Comparison of ENCODE assay signal across 8 cellular contexts in genomic region chr1:112674986-112675727, GRCh38. TPM values are rescaled to one million over a fixed set of nuclear protein-coding genes. Genes with fewer than 3 reads are reported as not detected.
DNase-seq lines count a peak whose midpoint lies in the region; ATAC-seq and TF ChIP-seq lines count a peak whose summit lies in the region.

No MANE protein-coding gene starts in this region.

- H3K36me3 ChIP-seq in fibroblast of lung (ENCODE audit: control insufficient read depth, insufficient read depth, low read length) (peaks cover 2% of the 10 kb centered on the region), transverse colon (no peaks in the 10 kb centered on the region)

- TF ChIP-seq CTCF in fibroblast of lung (conservative IDR thresholded peaks at IDR 0.05 in 1 of 2, IDR thresholded peaks at IDR 0.05 in 1 of 2; ENCODE audit: low read depth in 1 of 2, low read length in 2 of 2) (peak in 1 of 2 donors; percentile 8), neural crest cell (conservative IDR thresholded peaks at IDR 0.05) (peak; percentile 28), transverse colon (IDR thresholded peaks at IDR 0.05) (no peak)

- H3K4me3 ChIP-seq in fibroblast of lung (replicated peaks in 1 of 4; ENCODE audit: control extremely low read depth in 1 of 4, insufficient read depth in 1 of 4, low read depth in 3 of 4, low read length in 4 of 4): peak overlapping the region; percentile 79 to 89 (median 84)
- H3K4me3 ChIP-seq in transverse colon: peak overlapping the region; percentile 68 to 89 (median 78)

- peak; percentile 21 for ATAC-seq in HG02938 (IDR thresholded peaks at IDR 0.05; ENCODE audit: unreplicated experiment)
- peak; percentile 66 to 70 for ATAC-seq in activated T-cell treated with anti-CD3 and anti-CD28 coated beads, Interleukin-2, amount 50 U/mL, for 4 hours

- H3K27ac Mint-ChIP-seq in neural crest cell (ENCODE audit: unreplicated experiment): peak overlapping the region; percentile 92

- peaks cover 28% of the 10 kb centered on the region for H3K36me3 Mint-ChIP-seq in activated T-cell treated with anti-CD3 and anti-CD28 coated beads, Interleukin-2, amount 50 U/mL, for 4 hours (ENCODE audit: insufficient read depth)
- H3K36me3 Mint-ChIP-seq in neural crest cell (ENCODE audit: low read depth): peaks cover 10% of the 10 kb centered on the region

- no peaks in the 10 kb centered on the region for H3K27me3 Mint-ChIP-seq in activated T-cell treated with anti-CD3 and anti-CD28 coated beads, Interleukin-2, amount 50 U/mL, for 4 hours (ENCODE audit: low read depth)
- H3K27me3 Mint-ChIP-seq in neural crest cell (ENCODE audit: low read depth): no peaks in the 10 kb centered on the region

- TF ChIP-seq EP300 in transverse colon (IDR thresholded peaks at IDR 0.05; ENCODE audit: low read depth): no peak

- H3K4me3 Mint-ChIP-seq in activated T-cell treated with anti-CD3 and anti-CD28 coated beads, Interleukin-2, amount 50 U/mL, for 4 hours: peak overlapping the region; percentile 95
- H3K4me3 Mint-ChIP-seq in neural crest cell: peak overlapping the region; percentile 97

- H3K27ac ChIP-seq in fibroblast of lung (ENCODE audit: insufficient read depth, low read length) (peak overlapping the region; percentile 78), transverse colon (peak overlapping the region; percentile 85 to 94 (median 91))

- H3K9me3 Mint-ChIP-seq in activated T-cell treated with anti-CD3 and anti-CD28 coated beads, Interleukin-2, amount 50 U/mL, for 4 hours: no peaks in the 10 kb centered on the region
- H3K9me3 Mint-ChIP-seq in neural crest cell: no peaks in the 10 kb centered on the region

- DNase-seq in NCI-H1417 (lab: John Stamatoyannopoulos, UW): peak; percentile 53 to 85 (median 84)
- no peak for DNase-seq in NCI-H1417 treated with DMSO at 0.1 percent for 48 hours (lab: John Stamatoyannopoulos, UW)
- DNase-seq in NCI-H510A (lab: John Stamatoyannopoulos, UW): peak; percentile 27
- DNase-seq in activated T-cell treated with anti-CD3 and anti-CD28 coated beads, Interleukin-2, amount 50 U/mL, for 4 hours: peak; percentile 36
- DNase-seq in fibroblast of lung (ENCODE audit: low read depth in 2 of 2): peak in 1 of 2 donors; percentile 21
- peak; percentile 62 for DNase-seq in neural crest cell (ENCODE audit: low read depth, low spot score)
- DNase-seq in transverse colon: peak; percentile 53

- TF ChIP-seq POLR2A in transverse colon (IDR thresholded peaks at IDR 0.05): no peak

- no peaks in the 10 kb centered on the region for H4K20me1 ChIP-seq in fibroblast of lung (ENCODE audit: control insufficient read depth, extremely low read depth, insufficient read depth, low read length)

- H3K9me3 ChIP-seq in fibroblast of lung (ENCODE audit: control insufficient read depth, insufficient read depth, low read depth, low read length) (no peaks in the 10 kb centered on the region), transverse colon (no peaks in the 10 kb centered on the region)

- peak overlapping the region; percentile 91 for H3K4me2 ChIP-seq in fibroblast of lung (ENCODE audit: extremely low read depth, insufficient read depth, low read length)

- intact Hi-C loops in transverse colon (cut with DNase I; ENCODE audit: low total_unique reads): no loop called here

- H3K9ac ChIP-seq in fibroblast of lung (ENCODE audit: insufficient read depth, low read length): peak overlapping the region; percentile 91

- peaks cover 10% of the 10 kb centered on the region for H3K4me1 ChIP-seq in fibroblast of lung (ENCODE audit: control insufficient read depth, extremely low read depth, insufficient read depth, low read length)
- H3K4me1 ChIP-seq in transverse colon: peaks cover 11 to 24% (median 16%) of the 10 kb centered on the region in 4 donors

- peak overlapping the region; percentile 62 for H2AFZ ChIP-seq in fibroblast of lung (ENCODE audit: low read length)

- peaks cover 51% of the 10 kb centered on the region for H3K4me1 Mint-ChIP-seq in activated T-cell treated with anti-CD3 and anti-CD28 coated beads, Interleukin-2, amount 50 U/mL, for 4 hours (ENCODE audit: low read depth)
- peaks cover 35% of the 10 kb centered on the region for H3K4me1 Mint-ChIP-seq in neural crest cell

- H3K27me3 ChIP-seq in fibroblast of lung (ENCODE audit: control insufficient read depth, insufficient read depth, low read length) (no peaks in the 10 kb centered on the region), transverse colon (no peaks in the 10 kb centered on the region)

- in situ Hi-C loops in transverse colon (cut with MboI; ENCODE audit: low pct_ligation_motif_present in 1 of 4, low pct_unique_long_range_greater_than_20kb in 1 of 4, low sequenced_read_pairs in 3 of 4): no loop called here

- peaks cover 11% of the 10 kb centered on the region for H3K79me2 ChIP-seq in fibroblast of lung (ENCODE audit: control insufficient read depth, insufficient read depth, low read length)

- WGBS in transverse colon (ENCODE audit: low coverage in 1 of 2), 2 donors: 0% methylated on average over 2 to 34 of the region's 68 CpGs

RNA-seq across cellular contexts. Expression of gene MOV10, which starts 0.7 kb away (rescaled TPM):
- 10 to 100 TPM; 18.6 to 24.6 (median 20.8) TPM for total RNA-seq in activated T-cell treated with anti-CD3 and anti-CD28 coated beads, Interleukin-2, amount 50 U/mL, for 4 hours
- total RNA-seq in fibroblast of lung: 40.3 and 42.9 TPM in 2 replicates
- polyA plus RNA-seq in fibroblast of lung: 39.6 and 51.8 TPM in 2 replicates
- polyA plus RNA-seq in fibroblast of lung (2012): 67.4 and 79.3 TPM in 2 replicates
- 117 and 218 TPM in 2 replicates for polyA minus RNA-seq in fibroblast of lung (ENCODE audit: low replicate concordance)
- total RNA-seq in neural crest cell: 74.9 and 77.2 TPM in 2 replicates
- 100 to 1,000 TPM in 1 of 4 donors, 10 to 100 TPM in 3; 22.1 to 129 (median 76.9) TPM for total RNA-seq in transverse colon

RNA-seq across cellular contexts. Expression of gene RHOC, which starts 31.8 kb away (rescaled TPM):
- total RNA-seq in activated T-cell treated with anti-CD3 and anti-CD28 coated beads, Interleukin-2, amount 50 U/mL, for 4 hours: 1 to 10 TPM; 2.3 to 8.3 (median 5.6) TPM
- total RNA-seq in fibroblast of lung (386 and 484 TPM in 2 replicates), neural crest cell (114 and 125 TPM in 2 replicates), transverse colon (100 to 1,000 TPM; 438 to 737 (median 617) TPM)
- 857 and 1,115 TPM in 2 replicates for polyA plus RNA-seq in fibroblast of lung
- polyA plus RNA-seq in fibroblast of lung (2012): 761 and 793 TPM in 2 replicates
- polyA minus RNA-seq in fibroblast of lung (ENCODE audit: low replicate concordance): 917 and 1,040 TPM in 2 replicates

RNA-seq across cellular contexts. Expression of gene PPM1J, which starts 40.0 kb away (rescaled TPM):
- total RNA-seq in activated T-cell treated with anti-CD3 and anti-CD28 coated beads, Interleukin-2, amount 50 U/mL, for 4 hours: under 1 TPM in 2 of 3 donors, not detected in 1; 0.16 to 0.37 TPM
- 0.83 and 1.0 TPM in 2 replicates for total RNA-seq in fibroblast of lung
- 0.62 and 0.79 TPM in 2 replicates for polyA plus RNA-seq in fibroblast of lung
- polyA plus RNA-seq in fibroblast of lung (2012): 0.72 and 0.99 TPM in 2 replicates
- 0.96 and 1.3 TPM in 2 replicates for polyA minus RNA-seq in fibroblast of lung (ENCODE audit: low replicate concordance)
- total RNA-seq in neural crest cell: 1.1 and 1.4 TPM in 2 replicates
- total RNA-seq in transverse colon: 1 to 10 TPM in 1 of 4 donors, under 1 TPM in 1, not detected in 2; 0.68 to 1.7 TPM

RNA-seq across cellular contexts. Expression of gene CAPZA1, which starts 55.5 kb away (rescaled TPM):
- 100 to 1,000 TPM; 247 to 263 (median 259) TPM for total RNA-seq in activated T-cell treated with anti-CD3 and anti-CD28 coated beads, Interleukin-2, amount 50 U/mL, for 4 hours
- 155 and 201 TPM in 2 replicates for total RNA-seq in fibroblast of lung
- polyA plus RNA-seq in fibroblast of lung: 262 and 341 TPM in 2 replicates
- polyA plus RNA-seq in fibroblast of lung (2012): 137 and 155 TPM in 2 replicates
- polyA minus RNA-seq in fibroblast of lung (ENCODE audit: low replicate concordance): 14.5 and 30.6 TPM in 2 replicates
- 130 and 131 TPM in 2 replicates for total RNA-seq in neural crest cell
- total RNA-seq in transverse colon: 100 to 1,000 TPM in 2 of 4 donors, 10 to 100 TPM in 2; 44.2 to 228 (median 123) TPM

RNA-seq across cellular contexts. Expression of gene ST7L, which starts 56.2 kb away (rescaled TPM):
- total RNA-seq in activated T-cell treated with anti-CD3 and anti-CD28 coated beads, Interleukin-2, amount 50 U/mL, for 4 hours: 10 to 100 TPM in 1 of 3 donors, 1 to 10 TPM in 2; 8.1 to 10.1 (median 9.1) TPM
- 16.9 and 18.0 TPM in 2 replicates for total RNA-seq in fibroblast of lung
- polyA plus RNA-seq in fibroblast of lung: 14.0 and 14.6 TPM in 2 replicates
- 12.9 and 14.4 TPM in 2 replicates for polyA plus RNA-seq in fibroblast of lung (2012)
- 2.9 and 10.7 TPM in 2 replicates for polyA minus RNA-seq in fibroblast of lung (ENCODE audit: low replicate concordance)
- 20.4 and 24.8 TPM in 2 replicates for total RNA-seq in neural crest cell
- total RNA-seq in transverse colon: 10 to 100 TPM in 3 of 4 donors, 1 to 10 TPM in 1; 7.0 to 37.4 (median 24.9) TPM

Comparison
In these comparisons a context has a peak if more than half of its experiments do, and no peak if none do; other contexts are left out.
1. RNA of gene RHOC, which starts 31.8 kb away (total RNA-seq): 438 to 737 TPM in transverse colon, 386 to 484 TPM in fibroblast of lung and 114 to 125 TPM in neural crest cell; 2.3 to 8.3 TPM in activated T-cell treated with anti-CD3 and anti-CD28 coated beads, Interleukin-2, amount 50 U/mL, for 4 hours; every median in the first group is over 10 times any median in the second.